In the genomic region with DNA sequence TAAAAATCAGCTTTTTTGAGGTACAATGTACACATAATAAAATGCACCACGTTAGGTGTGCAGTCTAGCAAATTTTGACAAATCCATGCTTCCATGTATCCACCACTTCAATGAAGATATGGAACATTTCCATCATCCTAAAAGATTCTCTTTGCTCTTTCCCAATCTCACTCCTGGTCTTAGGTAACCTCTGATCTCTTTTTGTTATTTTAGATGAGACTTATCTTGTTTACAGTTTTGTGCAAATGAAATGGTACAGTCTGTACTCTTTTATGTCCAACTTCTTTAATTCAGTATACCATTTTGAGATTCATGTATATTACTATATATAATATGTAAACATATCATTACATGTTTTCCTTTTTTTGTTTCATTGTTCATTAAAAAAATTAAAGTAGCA, we compare ENCODE assay signal across 9 cellular contexts. TPM values are rescaled to one million over a fixed set of nuclear protein-coding genes. Genes with fewer than 3 reads are reported as not detected.
"Had no signal": no experiment of that assay in that cellular context is flagged by ENCODE, and none has a peak within 500 bp of the region (broad histone marks: within the 10 kb centered on the region; RNA-seq: fewer than 3 reads in every experiment).

No MANE protein-coding gene starts in this region.

- H3K36me3 Mint-ChIP-seq: IgD-negative memory B cell had no signal

- H3K4me1 ChIP-seq: HAP-1 had no signal

- DNase-seq: GM23248, GOT3, H7, HFFc6 had no signal

- ATAC-seq: HCT116 had no signal

- H3K27ac ChIP-seq: GM23248 had no signal

- H3K4me1 Mint-ChIP-seq: IgD-negative memory B cell had no signal

- H3K27ac Mint-ChIP-seq: HFFc6, IgD-negative memory B cell had no signal

- H3K36me3 ChIP-seq: HAP-1 had no signal

- H3K9me3 ChIP-seq: HAP-1 had no signal

- H3K9ac ChIP-seq: GM23248 had no signal

- H3K9me3 Mint-ChIP-seq: HFFc6, IgD-negative memory B cell had no signal

- FAIRE-seq: HTR-8/SVneo had no signal

- H2AFZ ChIP-seq: GM23248 had no signal

- H3K4me3 Mint-ChIP-seq: HFFc6, IgD-negative memory B cell had no signal

- H3K4me3 ChIP-seq: GM23248, HAP-1 had no signal

RNA-seq across cellular contexts. Expression of a gene that starts 16.3 kb away (rescaled TPM):
- total RNA-seq: GM23248, H4, HFFc6 had no signal
- polyA plus RNA-seq: GM23248, IgD-negative memory B cell had no signal
